ENCODE assay signal across 18 cellular contexts in the genomic region with DNA sequence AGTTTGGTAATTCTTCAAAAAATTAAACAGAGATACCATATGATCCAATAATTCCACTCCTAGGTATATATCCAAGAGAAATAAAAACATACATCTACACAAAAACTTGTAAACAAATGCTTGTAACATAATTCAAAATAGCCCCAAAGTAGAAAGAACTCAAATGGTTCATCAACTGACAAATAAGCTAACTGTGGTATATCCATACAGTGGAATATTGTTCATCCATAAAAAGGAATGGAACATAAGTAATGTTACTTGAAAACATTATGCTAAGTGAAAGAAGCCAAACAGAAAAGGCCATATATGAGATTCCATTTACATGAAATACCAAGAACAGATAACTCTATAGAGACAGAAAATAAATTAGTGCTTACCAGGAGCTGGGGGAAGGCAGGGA. TPM values are rescaled to one million over a fixed set of nuclear protein-coding genes. Genes with fewer than 3 reads are reported as not detected.
DNase-seq lines count a peak whose midpoint lies in the region; ATAC-seq and TF ChIP-seq lines count a peak whose summit lies in the region.
"Had no signal": no experiment of that assay in that cellular context is flagged by ENCODE, and none has a peak within 500 bp of the region (broad histone marks: within the 10 kb centered on the region; RNA-seq: fewer than 3 reads in every experiment).

No MANE protein-coding gene starts in this region.

- peaks cover 78% of the 10 kb centered on the region for H3K79me2 ChIP-seq in smooth muscle cell (ENCODE audit: low read depth)

- TF ChIP-seq CTCF in HFFc6 (IDR thresholded peaks at IDR 0.05): no peak
- no peak for TF ChIP-seq CTCF in chondrocyte (IDR thresholded peaks at IDR 0.05)
- TF ChIP-seq CTCF in smooth muscle cell (IDR thresholded peaks at IDR 0.05; ENCODE audit: borderline replicate concordance, insufficient read depth, poor library complexity, severe bottlenecking): no peak

- no peak for DNase-seq in activated naive CD4-positive, alpha-beta T cell treated with Interleukin-2 at 50 U/mL for 16 hours
- no peak for DNase-seq in HFFc6
- no peak for DNase-seq in chondrocyte (ENCODE audit: low spot score)
- DNase-seq in smooth muscle cell (lab: John Stamatoyannopoulos, UW; ENCODE audit: unreplicated experiment): no peak
- no peak for DNase-seq in middle frontal gyrus (ENCODE audit: extremely low spot score, low spot score)
- DNase-seq: BE2C, DMS79, GDM1, KBM-7, NCI-H1417 treated with DMSO at 0.1 percent for 48 hours, NCI-H2029, NCI-H2171 treated with DMSO at 0.1 percent for 48 hours, NCI-H446 treated with DMSO at 0.1 percent for 48 hours, RPMI8226 had no signal

- no peak for ATAC-seq in GM19324 (IDR thresholded peaks at IDR 0.05; ENCODE audit: low FRiP score, unreplicated experiment)

- H3K4me1 ChIP-seq in smooth muscle cell (ENCODE audit: low read depth): no peaks in the 10 kb centered on the region
- H3K4me1 ChIP-seq: BE2C had no signal

- H4K20me1 ChIP-seq in smooth muscle cell (ENCODE audit: low read depth): peaks cover 42% of the 10 kb centered on the region

- no peaks in the 10 kb centered on the region for H3K27me3 ChIP-seq in smooth muscle cell (ENCODE audit: low read depth)
- H3K27me3 ChIP-seq: BE2C had no signal

- peaks cover 41% of the 10 kb centered on the region for H3K4me1 Mint-ChIP-seq in activated naive CD4-positive, alpha-beta T cell treated with anti-CD3 and anti-CD28 coated beads, Interleukin-2, amount 50 U/mL, for 24 hours
- H3K4me1 Mint-ChIP-seq in HFFc6 (ENCODE audit: low read depth) (peaks cover 5% of the 10 kb centered on the region; the same call in 1 of the 2 replicates), chondrocyte (ENCODE audit: low read depth) (peaks cover 17% of the 10 kb centered on the region)

- peaks cover 6% of the 10 kb centered on the region for H3F3A ChIP-seq in smooth muscle cell (ENCODE audit: low read depth)

- H3K27me3 Mint-ChIP-seq in activated naive CD4-positive, alpha-beta T cell treated with anti-CD3 and anti-CD28 coated beads, Interleukin-2, amount 50 U/mL, for 24 hours: no peaks in the 10 kb centered on the region
- H3K27me3 Mint-ChIP-seq in HFFc6 (ENCODE audit: insufficient read depth): peaks cover 1% of the 10 kb centered on the region
- no peaks in the 10 kb centered on the region for H3K27me3 Mint-ChIP-seq in chondrocyte (ENCODE audit: low read depth)
- H3K27me3 Mint-ChIP-seq: CD4-positive, alpha-beta memory T cell had no signal

- no peak overlapping the region for H3K4me3 Mint-ChIP-seq in activated naive CD4-positive, alpha-beta T cell treated with anti-CD3 and anti-CD28 coated beads, Interleukin-2, amount 50 U/mL, for 24 hours
- H3K4me3 Mint-ChIP-seq in HFFc6 (no peak overlapping the region), chondrocyte (ENCODE audit: unreplicated experiment) (no peak overlapping the region)
- H3K4me3 Mint-ChIP-seq: CD4-positive, alpha-beta memory T cell had no signal

- no peak overlapping the region for H3K4me2 ChIP-seq in smooth muscle cell

- H3K27ac Mint-ChIP-seq in activated naive CD4-positive, alpha-beta T cell treated with anti-CD3 and anti-CD28 coated beads, Interleukin-2, amount 50 U/mL, for 24 hours: peak overlapping the region; percentile 87
- H3K27ac Mint-ChIP-seq in HFFc6 (peak overlapping the region; percentile 77; the same call in 1 of the 2 replicates), chondrocyte (ENCODE audit: unreplicated experiment) (peak overlapping the region; percentile 8)

- peak overlapping the region; percentile 55 for H3K27ac ChIP-seq in smooth muscle cell (ENCODE audit: low read depth)

- H3K9me3 ChIP-seq in smooth muscle cell (replicated peaks; ENCODE audit: low read depth): peaks cover 4% of the 10 kb centered on the region
- H3K9me3 ChIP-seq: BE2C had no signal

- peaks cover 7% of the 10 kb centered on the region for H3K36me3 Mint-ChIP-seq in activated naive CD4-positive, alpha-beta T cell treated with anti-CD3 and anti-CD28 coated beads, Interleukin-2, amount 50 U/mL, for 24 hours
- H3K36me3 Mint-ChIP-seq in HFFc6 (ENCODE audit: low read depth) (peaks cover 30% of the 10 kb centered on the region), chondrocyte (ENCODE audit: low read depth) (peaks cover 34% of the 10 kb centered on the region)

- no peak overlapping the region for H3K4me3 ChIP-seq in smooth muscle cell
- H3K4me3 ChIP-seq: GM12878 had no signal

- H3K9ac ChIP-seq in smooth muscle cell (ENCODE audit: low read depth): no peak overlapping the region

- H3K36me3 ChIP-seq in smooth muscle cell (ENCODE audit: low read depth): peaks cover 16% of the 10 kb centered on the region

- H2AFZ ChIP-seq in smooth muscle cell (ENCODE audit: low read depth): no peak overlapping the region

- H3K9me3 Mint-ChIP-seq in activated naive CD4-positive, alpha-beta T cell treated with anti-CD3 and anti-CD28 coated beads, Interleukin-2, amount 50 U/mL, for 24 hours: no peaks in the 10 kb centered on the region
- H3K9me3 Mint-ChIP-seq in HFFc6: peaks cover 7% of the 10 kb centered on the region
- H3K9me3 Mint-ChIP-seq in chondrocyte (ENCODE audit: low read depth): peaks cover 3% of the 10 kb centered on the region
- H3K9me3 Mint-ChIP-seq: CD4-positive, alpha-beta memory T cell had no signal

RNA-seq across cellular contexts. Expression of a gene that starts 13.4 kb away (rescaled TPM):
- 100 to 1,000 TPM in 4 of 6 experiments, 10 to 100 TPM in 2; 83.4 to 121 (median 110) TPM for total RNA-seq in HFFc6 (2021; fragmentation: NEBNext Ultra II Directional; extraction: Animal tissue kit (Norgen Biotek cat#: 25700))
- total RNA-seq in chondrocyte: 122 to 151 TPM (median 142 TPM) in 3 replicates
- 116 and 117 TPM in 2 replicates for total RNA-seq in smooth muscle cell
- 147 and 171 TPM in 2 replicates for polyA plus RNA-seq in smooth muscle cell

Comparison
In these comparisons a context has a peak if more than half of its experiments do, and no peak if none do; other contexts are left out.
1. H3K27ac Mint-ChIP-seq: peak in every context shown above with its lines; median percentile 87 in activated naive CD4-positive, alpha-beta T cell treated with anti-CD3 and anti-CD28 coated beads, Interleukin-2, amount 50 U/mL, for 24 hours; 77 in HFFc6; 8 in chondrocyte.